19 cellular contexts compared by ENCODE assay signal in genomic region chr5:139027150-139027549, GRCh38.
DNase-seq lines count a peak whose midpoint lies in the region; ATAC-seq and TF ChIP-seq lines count a peak whose summit lies in the region.
"Had no signal": no experiment of that assay in that cellular context is flagged by ENCODE, and none has a peak within 500 bp of the region (broad histone marks: within the 10 kb centered on the region; RNA-seq: fewer than 3 reads in every experiment).

No MANE protein-coding gene starts in this region.

- no peak overlapping the region for H3K4me3 ChIP-seq in skeletal muscle satellite cell (ENCODE audit: low read length)
- H3K4me3 ChIP-seq in PC-9: no peak overlapping the region
- H3K4me3 ChIP-seq: adrenal gland, prostate gland had no signal

- intact Hi-C loops in PC-9 (cut with micrococcal nuclease; ENCODE audit: unreplicated experiment): no loop called here

- H3K4me1 ChIP-seq in skeletal muscle satellite cell (ENCODE audit: control insufficient read depth, insufficient read depth, low read length): peaks cover 15% of the 10 kb centered on the region
- H3K4me1 ChIP-seq in PC-9 (replicated peaks; ENCODE audit: insufficient read depth): peaks cover 6% of the 10 kb centered on the region; the same call in 1 of the 2 replicates
- H3K4me1 ChIP-seq: prostate gland had no signal

- no peak for ATAC-seq in GM18517 (IDR thresholded peaks at IDR 0.05; ENCODE audit: unreplicated experiment)

- no peaks in the 10 kb centered on the region for H3K79me2 ChIP-seq in PC-9 (ENCODE audit: low read depth)

- H3K9ac ChIP-seq in skeletal muscle satellite cell (ENCODE audit: low read depth, low read length): no peak overlapping the region

- no peak overlapping the region for H3K27ac ChIP-seq in PC-9
- H3K27ac ChIP-seq: prostate gland had no signal

- H3K27me3 ChIP-seq in skeletal muscle satellite cell (ENCODE audit: control insufficient read depth, insufficient read depth, low read length) (no peaks in the 10 kb centered on the region), PC-9 (ENCODE audit: insufficient read depth, low read depth) (no peaks in the 10 kb centered on the region)
- H3K27me3 ChIP-seq: adrenal gland had no signal

- H3K9me2 ChIP-seq in PC-9 (ENCODE audit: insufficient read depth): no peaks in the 10 kb centered on the region

- no peak for TF ChIP-seq CTCF in PC-9 (conservative IDR thresholded peaks at IDR 0.05)

- H3K9me3 ChIP-seq in skeletal muscle satellite cell (replicated peaks; ENCODE audit: low read length) (no peaks in the 10 kb centered on the region), PC-9 (ENCODE audit: insufficient read depth, low read depth) (no peaks in the 10 kb centered on the region)
- H3K9me3 ChIP-seq: adrenal gland, prostate gland had no signal

- no peaks in the 10 kb centered on the region for H4K20me1 ChIP-seq in PC-9 (ENCODE audit: insufficient read depth)

- no peak overlapping the region for H2AFZ ChIP-seq in PC-9

- CTCF ChIA-PET in PC-9 (lab: Charles Lee): interaction anchor here (0.6 kb wide), 1 partner anchor 427 kb away, joined by 4 read pairs; no protein-coding TSS in a partner anchor

- H3K4me2 ChIP-seq in skeletal muscle satellite cell (ENCODE audit: low read length) (peak overlapping the region; percentile 33), PC-9 (no peak overlapping the region)

- peak; percentile 17 for DNase-seq in NOMO-1 treated with DMSO at 0.1 percent for 48 hours (lab: John Stamatoyannopoulos, UW; ENCODE audit: unreplicated experiment)
- DNase-seq in NOMO-1 treated with dmso at 0.1 percent for 144 hours (lab: John Stamatoyannopoulos, UW; ENCODE audit: unreplicated experiment): no peak
- peak; percentile 59 for DNase-seq in LHCN-M2 (ENCODE audit: low read depth)
- DNase-seq in SKM-1 treated with dmso at 0.1 percent for 144 hours (lab: John Stamatoyannopoulos, UW; ENCODE audit: unreplicated experiment): peak; percentile 32
- no peak for DNase-seq in PC-9
- DNase-seq in T-helper 1 cell: no peak
- DNase-seq: activated CD4-positive, alpha-beta T cell treated with anti-CD3 and anti-CD28 coated beads, Interleukin-2, amount 10 ng/mL, durations not matched to agents 7 days and 5 days; activated CD8-positive, alpha-beta memory T cell treated with anti-CD3 and anti-CD28 coated beads, Interleukin-2, amount 50 U/mL, for 4 hours; activated gamma-delta T cell treated with Interleukin-2 at 50 U/mL for 16 hours; mesendoderm; NCI-H1048; NCI-H526 treated with DMSO at 0.1 percent for 48 hours; nephron progenitor cell; small intestine; stimulated activated CD4-positive, alpha-beta T cell treated with anti-CD3 and anti-CD28 coated beads, Interleukin-4, amount 100 ng/mL, for 4 hours had no signal

- POLR2A ChIA-PET in PC-9 (lab: Charles Lee; ENCODE audit: unreplicated experiment): interaction anchor here (0.7 kb wide), 1 partner anchor 478 kb away, joined by 7 read pairs; no protein-coding TSS in a partner anchor

- no peaks in the 10 kb centered on the region; the same call in 1 of the 2 replicates for H3F3A ChIP-seq in PC-9 (ENCODE audit: insufficient read depth, low read depth)

- no TSS peak for BruUV-seq in PC-9 (replicated peaks; lab: Mats Ljungman, UMichigan)

- H3K36me3 ChIP-seq in skeletal muscle satellite cell (ENCODE audit: insufficient read depth, low read length): peaks cover 7% of the 10 kb centered on the region
- H3K36me3 ChIP-seq in PC-9 (ENCODE audit: low read depth): no peaks in the 10 kb centered on the region
- H3K36me3 ChIP-seq: adrenal gland, prostate gland had no signal

Comparison
In these comparisons a context has a peak if more than half of its experiments do, and no peak if none do; other contexts are left out.
1. DNase-seq: peak in NOMO-1 treated with DMSO at 0.1 percent for 48 hours (single experiment), LHCN-M2 (single experiment) and SKM-1 treated with dmso at 0.1 percent for 144 hours (single experiment); none in NOMO-1 treated with dmso at 0.1 percent for 144 hours (single experiment), PC-9 (0 of 2) and T-helper 1 cell (0 of 5).